10 cellular contexts compared by ENCODE assay signal in genomic region chr1:24392982-24393645, GRCh38. TPM values are rescaled to one million over a fixed set of nuclear protein-coding genes. Genes with fewer than 3 reads are reported as not detected.
DNase-seq lines count a peak whose midpoint lies in the region; ATAC-seq, FAIRE-seq and TF ChIP-seq lines count a peak whose summit lies in the region.
"Had no signal": no experiment of that assay in that cellular context is flagged by ENCODE, and none has a peak within 500 bp of the region (broad histone marks: within the 10 kb centered on the region; RNA-seq: fewer than 3 reads in every experiment).

No MANE protein-coding gene starts in this region.

- no peak overlapping the region for H2AFZ ChIP-seq in PC-3 (ENCODE audit: low read length)

- peak overlapping the region; percentile 38; the same call in 1 of the 2 replicates for H3K4me2 ChIP-seq in PC-3 (ENCODE audit: low read length)

- H3K79me2 ChIP-seq in PC-3 (ENCODE audit: low read length): 0 out of 2 replicates have a peak, but pooled peaks cover 3% of the 10 kb centered on the region

- TF ChIP-seq CTCF in A673 (conservative IDR thresholded peaks at IDR 0.05; ENCODE audit: low read depth, low read length): no peak
- no peak for TF ChIP-seq CTCF in PC-3 (conservative IDR thresholded peaks at IDR 0.05; ENCODE audit: low read depth, low read length)

- peak; percentile 83 for FAIRE-seq in GM12892 (lab: Jason Lieb, UNC)

- H3K4me1 ChIP-seq in A673 (ENCODE audit: insufficient read depth, low read length, poor library complexity, severe bottlenecking): peaks cover 24% of the 10 kb centered on the region
- peaks cover 37% of the 10 kb centered on the region for H3K4me1 ChIP-seq in PC-3 (ENCODE audit: insufficient read depth, low read length)

- H3K9me3 ChIP-seq in A673 (ENCODE audit: low read depth, low read length, poor library complexity, severe bottlenecking) (no peaks in the 10 kb centered on the region), PC-3 (ENCODE audit: low read length) (no peaks in the 10 kb centered on the region)
- H3K9me3 ChIP-seq: neutrophil had no signal

- H3K27ac ChIP-seq in A673 (ENCODE audit: low read depth, low read length, poor library complexity, severe bottlenecking) (peak overlapping the region; percentile 2), PC-3 (ENCODE audit: low read length) (peak overlapping the region; percentile 72)
- H3K27ac ChIP-seq: neutrophil had no signal

- H3K4me3 ChIP-seq in A673 (ENCODE audit: low read depth, low read length, poor library complexity, severe bottlenecking): no peak overlapping the region
- H3K4me3 ChIP-seq in PC-3 (ENCODE audit: low read length): no peak overlapping the region
- H3K4me3 ChIP-seq: heart right ventricle had no signal

- ATAC-seq in PC-3 (no peak), HG03135 (IDR thresholded peaks at IDR 0.05; ENCODE audit: unreplicated experiment) (no peak)
- no peak for ATAC-seq in activated CD4-positive, CD25-positive, alpha-beta regulatory T cell treated with anti-CD3 and anti-CD28 coated beads, Interleukin-2, amount 50 U/mL, for 24 hours

- H3K36me3 ChIP-seq in A673 (ENCODE audit: insufficient read depth, low read length, poor library complexity, severe bottlenecking) (no peaks in the 10 kb centered on the region), PC-3 (ENCODE audit: low read depth, low read length) (no peaks in the 10 kb centered on the region)
- H3K36me3 ChIP-seq: heart right ventricle, neutrophil had no signal

- no TSS peak for BruUV-seq in A673 (replicated peaks; lab: Mats Ljungman, UMichigan)
- no TSS peak for BruUV-seq in PC-3 (replicated peaks; lab: Mats Ljungman, UMichigan)

- intact Hi-C loops in A673 (cut with micrococcal nuclease; ENCODE audit: unreplicated experiment): loop anchor here (5.0 kb wide), 1 partner anchor 244 kb away; no protein-coding TSS in a partner anchor
- intact Hi-C loops in PC-3 (cut with micrococcal nuclease): loop anchor here (1.0 to 5.0 kb wide), 3 partner anchors 101 to 321 kb away; no protein-coding TSS in a partner anchor

- CTCF ChIA-PET in A673 (lab: Charles Lee): interaction anchor here (0.6 to 4.2 kb wide), 9 partner anchors 11 to 322 kb away, joined by 3 to 159 read pairs (median 4); partner anchors contain the start of gene NIPAL3
- CTCF ChIA-PET in PC-3 (lab: Charles Lee): interaction anchor here (0.7 to 4.3 kb wide), 10 partner anchors 16 to 291 kb away, joined by 3 to 64 read pairs (median 9); partner anchors contain the start of gene NIPAL3

- H3K9me2 ChIP-seq in PC-3 (replicated peaks; ENCODE audit: low read length): no peaks in the 10 kb centered on the region

- in situ Hi-C loops in KBM-7 (cut with MboI; ENCODE audit: low pct_unique_long_range_greater_than_20kb, low sequenced_read_pairs): no loop called here

- DNase-seq in A673 (ENCODE audit: low spot score) (peak; percentile 57), GM12892 (ENCODE audit: insufficient read length) (no peak), PC-3 (no peak), germinal center (ENCODE audit: low spot score) (peak; percentile 60), KBM-7 (no peak), inferior parietal cortex (ENCODE audit: extremely low spot score) (no peak)

- POLR2A ChIA-PET in A673 (lab: Charles Lee; ENCODE audit: low non-redundant PET): no interaction called here
- POLR2A ChIA-PET in PC-3 (lab: Charles Lee; ENCODE audit: unreplicated experiment): interaction anchor here (0.6 kb wide), 2 partner anchors 16 to 63 kb away, joined by 3 read pairs; no protein-coding TSS in a partner anchor

- no peaks in the 10 kb centered on the region for H4K20me1 ChIP-seq in PC-3 (ENCODE audit: low read length)

- H3K27me3 ChIP-seq in A673 (replicated peaks; ENCODE audit: insufficient read depth, low read depth, low read length, poor library complexity) (no peaks in the 10 kb centered on the region), PC-3 (ENCODE audit: low read length) (no peaks in the 10 kb centered on the region)
- H3K27me3 ChIP-seq: heart right ventricle, neutrophil had no signal

- H3K9ac ChIP-seq in PC-3 (ENCODE audit: low read length): peak overlapping the region; percentile 35

- TF ChIP-seq POLR2A in GM12892 (IDR thresholded peaks at IDR 0.05; ENCODE audit: low read depth, low read length): no peak

- H3F3A ChIP-seq in PC-3 (ENCODE audit: low read length, unreplicated experiment): no peaks in the 10 kb centered on the region

RNA-seq across cellular contexts. Expression of gene STPG1, which starts 20.5 kb away (rescaled TPM):
- total RNA-seq in A673 (2021) (7.2 and 8.6 TPM in 2 replicates), PC-3 (2014; rRNA removed) (12.8 and 14.9 TPM in 2 replicates)
- polyA plus RNA-seq in GM12892 (2012; ENCODE audit: missing spikeins): 3.4 TPM

RNA-seq across cellular contexts. Expression of gene NIPAL3, which starts 22.5 kb away (rescaled TPM):
- total RNA-seq in A673 (2021) (6.5 and 7.3 TPM in 2 replicates), PC-3 (2014; rRNA removed) (35.2 and 43.7 TPM in 2 replicates)
- 8.4 TPM for polyA plus RNA-seq in GM12892 (2012; ENCODE audit: missing spikeins)

Comparison
In these comparisons a context has a peak if more than half of its experiments do, and no peak if none do; other contexts are left out.
1. DNase-seq: peak in A673 (single experiment) and germinal center (single experiment); none in GM12892 (single experiment), PC-3 (single experiment), KBM-7 (single experiment) and inferior parietal cortex (single experiment).